ENCODE assay signal across 8 cellular contexts in the genomic region with DNA sequence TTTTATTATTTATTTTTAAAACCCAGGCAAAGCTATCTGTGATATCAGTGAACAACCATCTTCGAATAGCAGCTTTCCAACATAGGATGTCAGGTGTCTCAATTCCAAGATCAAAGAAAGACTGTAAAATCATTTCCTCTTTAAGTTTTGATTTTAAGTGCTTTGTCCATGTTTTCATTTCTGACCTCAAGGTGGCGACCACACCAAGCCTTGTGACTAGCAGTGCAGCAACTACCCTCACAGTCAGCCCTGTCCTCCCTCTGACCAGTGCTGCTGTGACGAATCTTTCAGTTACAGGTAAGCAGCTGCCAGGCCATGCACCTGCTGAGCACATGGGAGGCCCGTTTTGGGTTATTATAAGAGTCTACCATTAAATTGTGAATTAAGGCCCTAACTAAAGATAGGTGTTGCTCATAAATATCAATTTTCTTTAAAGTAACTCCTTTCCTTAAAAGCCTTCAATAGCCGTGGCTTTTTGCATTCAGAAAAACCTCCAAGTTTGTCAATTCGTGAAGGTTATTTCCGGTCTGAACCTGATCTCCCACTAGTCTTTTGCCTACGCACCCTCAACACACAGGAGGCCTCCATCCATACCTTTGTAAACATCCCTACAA.
A peak's percentile ranks its signal among the peaks of the same experiment; 100 is the strongest.
DNase-seq lines count a peak whose midpoint lies in the region; ATAC-seq and TF ChIP-seq lines count a peak whose summit lies in the region.

No MANE protein-coding gene starts in this region.

- H3K4me1 Mint-ChIP-seq in chondrocyte (ENCODE audit: low read depth) (peaks cover 8% of the 10 kb centered on the region), memory B cell (peaks cover 4% of the 10 kb centered on the region)

- H3K36me3 Mint-ChIP-seq in chondrocyte (ENCODE audit: low read depth): peaks cover 14% of the 10 kb centered on the region
- H3K36me3 Mint-ChIP-seq in memory B cell: peaks cover 46% of the 10 kb centered on the region

- TF ChIP-seq CTCF in VCaP (conservative IDR thresholded peaks at IDR 0.05): peak; percentile 85
- TF ChIP-seq CTCF in chondrocyte (IDR thresholded peaks at IDR 0.05): peak; percentile 81

- no peaks in the 10 kb centered on the region for H3K9me3 Mint-ChIP-seq in chondrocyte (ENCODE audit: low read depth)
- no peaks in the 10 kb centered on the region for H3K9me3 Mint-ChIP-seq in memory B cell

- peak; percentile 50 for DNase-seq in CD1c-positive myeloid dendritic cell (ENCODE audit: extremely low spot score)
- peak; percentile 6 for DNase-seq in NCI-H187 treated with DMSO at 0.1 percent for 48 hours (lab: John Stamatoyannopoulos, UW)
- DNase-seq in chondrocyte (ENCODE audit: low spot score): no peak
- peak; percentile 45 to 54 for DNase-seq in memory B cell (ENCODE audit: low spot score in 2 of 2)
- DNase-seq in stimulated activated CD8-positive, alpha-beta memory T cell treated with anti-CD3 and anti-CD28 coated beads, Interleukin-7, amount 100 ng/mL, for 1 hour (ENCODE audit: low read depth in 2 of 2): peak; percentile 7 to 29
- DNase-seq in NCI-H1436 (lab: John Stamatoyannopoulos, UW): no peak

- no peak overlapping the region for H3K27ac ChIP-seq in VCaP

- H3K27me3 Mint-ChIP-seq in chondrocyte (ENCODE audit: low read depth) (no peaks in the 10 kb centered on the region), memory B cell (no peaks in the 10 kb centered on the region)

- H3K27ac Mint-ChIP-seq in chondrocyte (ENCODE audit: unreplicated experiment): no peak overlapping the region
- H3K27ac Mint-ChIP-seq in memory B cell: no peak overlapping the region

- H3K4me3 Mint-ChIP-seq in chondrocyte (ENCODE audit: unreplicated experiment) (no peak overlapping the region), memory B cell (no peak overlapping the region)

- ATAC-seq in GM19452 (IDR thresholded peaks at IDR 0.05; ENCODE audit: unreplicated experiment): peak; percentile 69
- ATAC-seq in memory B cell (ENCODE audit: low read depth): peak; percentile 82

Comparison
In these comparisons a context has a peak if more than half of its experiments do, and no peak if none do; other contexts are left out.
1. DNase-seq: peak in CD1c-positive myeloid dendritic cell (single experiment), NCI-H187 treated with DMSO at 0.1 percent for 48 hours (single experiment), memory B cell (2 of 2) and stimulated activated CD8-positive, alpha-beta memory T cell treated with anti-CD3 and anti-CD28 coated beads, Interleukin-7, amount 100 ng/mL, for 1 hour (2 of 2); none in chondrocyte (single experiment) and NCI-H1436 (single experiment).